Comparison of ENCODE assay signal across 8 cellular contexts in genomic region chr16:30948087-30948955, GRCh38. TPM values are rescaled to one million over a fixed set of nuclear protein-coding genes. Genes with fewer than 3 reads are reported as not detected.
DNase-seq lines count a peak whose midpoint lies in the region; ATAC-seq, FAIRE-seq and TF ChIP-seq lines count a peak whose summit lies in the region.

No MANE protein-coding gene starts in this region.

- 0% methylated on average over 3 of the region's 44 CpGs; no CpG with 5 or more reads in 1 of the 2 donors for WGBS in gastroesophageal sphincter (ENCODE audit: low coverage in 1 of 2), 2 donors

- H3K4me3 Mint-ChIP-seq in CD14-positive monocyte (peak overlapping the region; percentile 90 to 93), nephron progenitor cell (peak overlapping the region; percentile 95)
- H3K4me3 Mint-ChIP-seq in activated T-helper 2 cell treated with anti-CD3 and anti-CD28 coated beads, Interferon-gamma antibody, Interleukin-2, Interleukin-4, amounts not matched to agents 10 μg/mL and 5 μg/mL and 100 μg/mL, durations not matched to agents 14 hours and 24 hours and 36 hours (ENCODE audit: low read depth), result peak overlapping the region; percentile 67

- DNase-seq in CD14-positive monocyte (ENCODE audit: low spot score) (no peak), NCI-H1048 (lab: John Stamatoyannopoulos, UW) (peak; percentile 55), nephron progenitor cell (peak; percentile 98), D721Med (ENCODE audit: insufficient read length, low spot score) (no peak), NCI-H1694 treated with DMSO at 0.1 percent for 48 hours (lab: John Stamatoyannopoulos, UW) (no peak)
- DNase-seq in activated T-helper 2 cell treated with anti-CD3 and anti-CD28 coated beads, Interferon-gamma antibody, Interleukin-2, Interleukin-4, amounts not matched to agents 10 μg/mL and 5 μg/mL and 100 μg/mL, durations not matched to agents 14 hours and 24 hours and 36 hours (ENCODE audit: low spot score), result no peak

- peaks cover 0 to 3% (median 0%) of the 10 kb centered on the region in 3 donors for H3K27me3 Mint-ChIP-seq in CD14-positive monocyte (ENCODE audit: low read depth in 3 of 3)
- H3K27me3 Mint-ChIP-seq in activated T-helper 2 cell treated with anti-CD3 and anti-CD28 coated beads, Interferon-gamma antibody, Interleukin-2, Interleukin-4, amounts not matched to agents 10 μg/mL and 5 μg/mL and 100 μg/mL, durations not matched to agents 14 hours and 24 hours and 36 hours (ENCODE audit: low read depth), result no peaks in the 10 kb centered on the region
- H3K27me3 Mint-ChIP-seq in nephron progenitor cell (ENCODE audit: low read depth, poor library complexity), result peaks cover 3% of the 10 kb centered on the region

- H3K36me3 Mint-ChIP-seq in CD14-positive monocyte, result peaks cover 14 to 48% of the 10 kb centered on the region in 2 donors
- peaks cover 21% of the 10 kb centered on the region for H3K36me3 Mint-ChIP-seq in activated T-helper 2 cell treated with anti-CD3 and anti-CD28 coated beads, Interferon-gamma antibody, Interleukin-2, Interleukin-4, amounts not matched to agents 10 μg/mL and 5 μg/mL and 100 μg/mL, durations not matched to agents 14 hours and 24 hours and 36 hours (ENCODE audit: low read depth)
- peaks cover 32% of the 10 kb centered on the region for H3K36me3 Mint-ChIP-seq in nephron progenitor cell (ENCODE audit: low read depth)

- H3K36me3 ChIP-seq in gastroesophageal sphincter, result peaks cover 0 to 28% of the 10 kb centered on the region in 2 donors

- peaks cover 0 to 58% (median 26%) of the 10 kb centered on the region in 3 donors for H3K4me1 ChIP-seq in gastroesophageal sphincter

- no peaks in the 10 kb centered on the region for H3K9me3 ChIP-seq in gastroesophageal sphincter

- peak overlapping the region; percentile 59 to 95 (median 88) for H3K27ac Mint-ChIP-seq in CD14-positive monocyte
- H3K27ac Mint-ChIP-seq in activated T-helper 2 cell treated with anti-CD3 and anti-CD28 coated beads, Interferon-gamma antibody, Interleukin-2, Interleukin-4, amounts not matched to agents 10 μg/mL and 5 μg/mL and 100 μg/mL, durations not matched to agents 14 hours and 24 hours and 36 hours, result peak overlapping the region; percentile 60
- H3K27ac Mint-ChIP-seq in nephron progenitor cell, result peak overlapping the region; percentile 98

- TF ChIP-seq POLR2A in gastroesophageal sphincter (IDR thresholded peaks at IDR 0.05), result no peak

- H3K4me3 ChIP-seq in gastroesophageal sphincter, result peak overlapping the region; percentile 77 to 98

- FAIRE-seq in D721Med (lab: Jason Lieb, UNC), result no peak

- TF ChIP-seq CTCF in CD14-positive monocyte (IDR thresholded peaks at IDR 0.05) (no peak), gastroesophageal sphincter (IDR thresholded peaks at IDR 0.05) (no peak), nephron progenitor cell (IDR thresholded peaks at IDR 0.05) (no peak), D721Med (IDR thresholded peaks at IDR 0.05; ENCODE audit: insufficient read depth, missing control alignments) (no peak)

- H3K4me1 Mint-ChIP-seq in CD14-positive monocyte (peaks cover 20% of the 10 kb centered on the region), nephron progenitor cell (peaks cover 44% of the 10 kb centered on the region)
- peaks cover 12% of the 10 kb centered on the region for H3K4me1 Mint-ChIP-seq in activated T-helper 2 cell treated with anti-CD3 and anti-CD28 coated beads, Interferon-gamma antibody, Interleukin-2, Interleukin-4, amounts not matched to agents 10 μg/mL and 5 μg/mL and 100 μg/mL, durations not matched to agents 14 hours and 24 hours and 36 hours (ENCODE audit: low read depth)

- H3K27ac ChIP-seq in gastroesophageal sphincter, result peak overlapping the region; percentile 69 to 95 (median 92)

- ATAC-seq in GM19324 (IDR thresholded peaks at IDR 0.05; ENCODE audit: low FRiP score, unreplicated experiment), result peak; percentile 5
- ATAC-seq in gastroesophageal sphincter, result peak; percentile 79

- no peak for TF ChIP-seq EP300 in gastroesophageal sphincter (IDR thresholded peaks at IDR 0.05)

- intact Hi-C loops in CD14-positive monocyte (cut with micrococcal nuclease), result no loop called here
- intact Hi-C loops in activated T-helper 2 cell treated with anti-CD3 and anti-CD28 coated beads, Interferon-gamma antibody, Interleukin-2, Interleukin-4, amounts not matched to agents 10 μg/mL and 5 μg/mL and 100 μg/mL, durations not matched to agents 14 hours and 24 hours and 36 hours (cut with micrococcal nuclease), result no loop called here

- H3K9me3 Mint-ChIP-seq in CD14-positive monocyte, result peaks cover 0 to 1% (median 0%) of the 10 kb centered on the region in 7 donors
- no peaks in the 10 kb centered on the region for H3K9me3 Mint-ChIP-seq in activated T-helper 2 cell treated with anti-CD3 and anti-CD28 coated beads, Interferon-gamma antibody, Interleukin-2, Interleukin-4, amounts not matched to agents 10 μg/mL and 5 μg/mL and 100 μg/mL, durations not matched to agents 14 hours and 24 hours and 36 hours
- no peaks in the 10 kb centered on the region for H3K9me3 Mint-ChIP-seq in nephron progenitor cell

- no peaks in the 10 kb centered on the region for H3K27me3 ChIP-seq in gastroesophageal sphincter

RNA-seq across cellular contexts. Expression of gene ORAI3, which starts 0.5 kb away (rescaled TPM):
- 10 to 100 TPM; 76.8 to 80.3 TPM for polyA plus RNA-seq in CD14-positive monocyte
- total RNA-seq in activated T-helper 2 cell treated with anti-CD3 and anti-CD28 coated beads, Interferon-gamma antibody, Interleukin-2, Interleukin-4, amounts not matched to agents 10 μg/mL and 5 μg/mL and 100 μg/mL, durations not matched to agents 14 hours and 24 hours and 36 hours, result 14.2 and 17.4 TPM in 2 replicates
- 10 to 100 TPM; 23.7 to 51.5 (median 40.0) TPM for total RNA-seq in gastroesophageal sphincter

RNA-seq across cellular contexts. Expression of gene SETD1A, which starts 9.2 kb away (rescaled TPM):
- 1 to 10 TPM in 1 of 2 donors, under 1 TPM in 1; 0.16 to 1.3 TPM for polyA plus RNA-seq in CD14-positive monocyte
- 28.9 TPM in 2 replicates for total RNA-seq in activated T-helper 2 cell treated with anti-CD3 and anti-CD28 coated beads, Interferon-gamma antibody, Interleukin-2, Interleukin-4, amounts not matched to agents 10 μg/mL and 5 μg/mL and 100 μg/mL, durations not matched to agents 14 hours and 24 hours and 36 hours
- 10 to 100 TPM in 2 of 4 donors, 1 to 10 TPM in 2; 5.5 to 12.9 (median 10.1) TPM for total RNA-seq in gastroesophageal sphincter

RNA-seq across cellular contexts. Expression of gene FBXL19, which starts 24.9 kb away (rescaled TPM):
- under 1 TPM in 1 of 2 donors, not detected in 1; 0.14 TPM for polyA plus RNA-seq in CD14-positive monocyte
- 34.4 and 34.6 TPM in 2 replicates for total RNA-seq in activated T-helper 2 cell treated with anti-CD3 and anti-CD28 coated beads, Interferon-gamma antibody, Interleukin-2, Interleukin-4, amounts not matched to agents 10 μg/mL and 5 μg/mL and 100 μg/mL, durations not matched to agents 14 hours and 24 hours and 36 hours
- 10 to 100 TPM in 3 of 4 donors, 1 to 10 TPM in 1; 10.0 to 23.5 (median 11.9) TPM for total RNA-seq in gastroesophageal sphincter

RNA-seq across cellular contexts. Expression of gene HSD3B7, which starts 36.7 kb away (rescaled TPM):
- 1 to 10 TPM in 1 of 2 donors, under 1 TPM in 1; 0.89 to 4.3 TPM for polyA plus RNA-seq in CD14-positive monocyte
- total RNA-seq in activated T-helper 2 cell treated with anti-CD3 and anti-CD28 coated beads, Interferon-gamma antibody, Interleukin-2, Interleukin-4, amounts not matched to agents 10 μg/mL and 5 μg/mL and 100 μg/mL, durations not matched to agents 14 hours and 24 hours and 36 hours, result 2.9 and 3.3 TPM in 2 replicates
- total RNA-seq in gastroesophageal sphincter, result 10 to 100 TPM; 10.1 to 26.2 (median 16.0) TPM

RNA-seq across cellular contexts. Expression of gene CTF1, which starts 51.9 kb away (rescaled TPM):
- not detected for polyA plus RNA-seq in CD14-positive monocyte
- total RNA-seq in activated T-helper 2 cell treated with anti-CD3 and anti-CD28 coated beads, Interferon-gamma antibody, Interleukin-2, Interleukin-4, amounts not matched to agents 10 μg/mL and 5 μg/mL and 100 μg/mL, durations not matched to agents 14 hours and 24 hours and 36 hours, result 0.21 and 0.30 TPM in 2 replicates
- 10 to 100 TPM in 1 of 4 donors, 1 to 10 TPM in 3; 5.1 to 14.6 (median 6.2) TPM for total RNA-seq in gastroesophageal sphincter

Comparison
In these comparisons a context has a peak if more than half of its experiments do, and no peak if none do; other contexts are left out.
1. DNase-seq: peak in NCI-H1048 (single experiment) and nephron progenitor cell (single experiment); none in CD14-positive monocyte (single experiment), activated T-helper 2 cell treated with anti-CD3 and anti-CD28 coated beads, Interferon-gamma antibody, Interleukin-2, Interleukin-4, amounts not matched to agents 10 μg/mL and 5 μg/mL and 100 μg/mL, durations not matched to agents 14 hours and 24 hours and 36 hours (single experiment), D721Med (single experiment) and NCI-H1694 treated with DMSO at 0.1 percent for 48 hours (single experiment).
2. Peak in every context shown above with its lines, with median percentiles within 50 percentile points of each other: H3K27ac Mint-ChIP-seq and H3K4me3 Mint-ChIP-seq.